In genomic region chr17:79698086-79698690, GRCh38 we compare ENCODE assay signal across 15 cellular contexts. TPM values are rescaled to one million over a fixed set of nuclear protein-coding genes. Genes with fewer than 3 reads are reported as not detected.
DNase-seq lines count a peak whose midpoint lies in the region; ATAC-seq and TF ChIP-seq lines count a peak whose summit lies in the region.
"Had no signal": no experiment of that assay in that cellular context is flagged by ENCODE, and none has a peak within 500 bp of the region (broad histone marks: within the 10 kb centered on the region; RNA-seq: fewer than 3 reads in every experiment).

No MANE protein-coding gene starts in this region.

- H3K4me1 Mint-ChIP-seq in GM23338, result peaks cover 41% of the 10 kb centered on the region

- no peaks in the 10 kb centered on the region for H3F3A ChIP-seq in GM23338 (replicated peaks; ENCODE audit: low read depth)

- no peaks in the 10 kb centered on the region; the same call in 2 of the 3 replicates for H3K9me3 Mint-ChIP-seq in GM23338
- H3K9me3 Mint-ChIP-seq: CD4-positive, alpha-beta T cell had no signal

- H4K20me1 ChIP-seq in GM23338 (replicated peaks; ENCODE audit: insufficient read depth), result no peaks in the 10 kb centered on the region

- TF ChIP-seq CTCF in RWPE2 (IDR thresholded peaks at IDR 0.05; ENCODE audit: poor library complexity, severe bottlenecking) (no peak), GM23338 (conservative IDR thresholded peaks at IDR 0.05; ENCODE audit: low read depth in 2 of 2) (no peak)

- H3K9me3 ChIP-seq in MG63, result no peaks in the 10 kb centered on the region
- no peaks in the 10 kb centered on the region for H3K9me3 ChIP-seq in RWPE2 (ENCODE audit: severe bottlenecking)

- DNase-seq in NCI-H748 (lab: John Stamatoyannopoulos, UW; ENCODE audit: unreplicated experiment) (peak; percentile 16), NCI-H748 treated with DMSO at 0.1 percent for 48 hours (lab: John Stamatoyannopoulos, UW) (no peak), MG63 (peak; percentile 25), RWPE2 (ENCODE audit: low spot score) (peak; percentile 54), GM23338 (ENCODE audit: low spot score) (no peak), NCI-H2227 treated with DMSO at 0.1 percent for 48 hours (lab: John Stamatoyannopoulos, UW) (no peak)
- DNase-seq: 8988T; AML-193; C1 segment of cervical spinal cord; Calu3; CD4-positive, alpha-beta T cell; DMS 273 treated with DMSO at 0.1 percent for 48 hours had no signal

- no peaks in the 10 kb centered on the region for H3K27me3 ChIP-seq in MG63
- H3K27me3 ChIP-seq in RWPE2 (ENCODE audit: insufficient read depth, poor library complexity, severe bottlenecking), result peaks cover 34% of the 10 kb centered on the region
- H3K27me3 ChIP-seq in GM23338 (ENCODE audit: insufficient read depth), result no peaks in the 10 kb centered on the region

- ATAC-seq in RWPE2 (ENCODE audit: low read depth) (no peak), HG02938 (IDR thresholded peaks at IDR 0.05; ENCODE audit: unreplicated experiment) (no peak), GM23338 (no peak)
- ATAC-seq: HepG2 had no signal

- H3K4me2 ChIP-seq in GM23338, result no peak overlapping the region

- no peak overlapping the region for H3K27ac Mint-ChIP-seq in GM23338
- H3K27ac Mint-ChIP-seq: CD4-positive, alpha-beta T cell had no signal

- H3K4me1 ChIP-seq in RWPE2 (ENCODE audit: insufficient read depth, poor library complexity, severe bottlenecking), result no peaks in the 10 kb centered on the region
- H3K4me1 ChIP-seq in GM23338 (ENCODE audit: insufficient read depth), result peaks cover 6% of the 10 kb centered on the region; the same call in 1 of the 2 replicates

- H3K9me2 ChIP-seq in GM23338 (ENCODE audit: insufficient read depth), result no peaks in the 10 kb centered on the region

- H3K27ac ChIP-seq in RWPE2 (ENCODE audit: poor library complexity, severe bottlenecking), result no peak overlapping the region
- H3K27ac ChIP-seq in GM23338 (ENCODE audit: low read depth), result no peak overlapping the region

- H3K36me3 ChIP-seq in MG63, result no peaks in the 10 kb centered on the region
- no peaks in the 10 kb centered on the region for H3K36me3 ChIP-seq in RWPE2 (ENCODE audit: low read depth)
- H3K36me3 ChIP-seq in GM23338 (ENCODE audit: insufficient read depth), result no peaks in the 10 kb centered on the region

- no peak overlapping the region for H3K4me3 ChIP-seq in MG63
- H3K4me3 ChIP-seq in RWPE2 (ENCODE audit: severe bottlenecking), result no peak overlapping the region
- H3K4me3 ChIP-seq in GM23338, result no peak overlapping the region

- H2AFZ ChIP-seq in GM23338, result no peak overlapping the region

- H3K79me2 ChIP-seq in GM23338 (replicated peaks; ENCODE audit: insufficient read depth), result no peaks in the 10 kb centered on the region

- peaks cover 14% of the 10 kb centered on the region for H3K27me3 Mint-ChIP-seq in GM23338 (ENCODE audit: insufficient read depth, low read depth, poor library complexity)

- H3K4me3 Mint-ChIP-seq in GM23338, result no peak overlapping the region
- H3K4me3 Mint-ChIP-seq: CD4-positive, alpha-beta T cell had no signal

- no peaks in the 10 kb centered on the region for H3K36me3 Mint-ChIP-seq in GM23338 (ENCODE audit: low read depth)

TF ChIP-seq in GM23338, 12 proteins besides CTCF, POLR2A, EP300 and RAD21 (continues in another document):
- TF ChIP-seq ZNF114 (CRISPR knock-in tag; IDR thresholded peaks at IDR 0.05), result no peak
- no peak for TF ChIP-seq ETS1 (IDR thresholded peaks at IDR 0.05)
- no peak for TF ChIP-seq REST (IDR thresholded peaks at IDR 0.05; ENCODE audit: unreplicated experiment)
- no peak for TF ChIP-seq EZH2phosphoT487 (IDR thresholded peaks at IDR 0.05; ENCODE audit: unreplicated experiment)
- no peak for TF ChIP-seq POLR2AphosphoS5 (IDR thresholded peaks at IDR 0.05; ENCODE audit: low read depth)
- no peak for TF ChIP-seq JUNB (IDR thresholded peaks at IDR 0.05; ENCODE audit: unreplicated experiment)
- TF ChIP-seq NANOG (IDR thresholded peaks at IDR 0.05; ENCODE audit: borderline replicate concordance), result no peak

RNA-seq across cellular contexts. Expression of gene ENPP7, which starts 32.6 kb away (rescaled TPM):
- not detected in 2 replicates for total RNA-seq in MG63 (2014; rRNA removed; shearing (Covaris generic); ENCODE audit: low replicate concordance)
- total RNA-seq in GM23338 (2014; rRNA removed; shearing (Covaris generic)), result not detected in 2 replicates
- not detected in 2 replicates for polyA plus RNA-seq in GM23338 (2016; fragmentation: Nextera tagmentation; extraction: Ambion mirVana)
- total RNA-seq: Calu3; CD4-positive, alpha-beta T cell; Daoy had no signal

Comparison
In these comparisons a context has a peak if more than half of its experiments do, and no peak if none do; other contexts are left out.
1. DNase-seq: peak in NCI-H748 (single experiment), MG63 (single experiment) and RWPE2 (single experiment); none in NCI-H748 treated with DMSO at 0.1 percent for 48 hours (single experiment), GM23338 (single experiment) and NCI-H2227 treated with DMSO at 0.1 percent for 48 hours (single experiment).